In genomic region chr17:81074440-81074839, GRCh38 we compare ENCODE assay signal across 15 cellular contexts. TPM values are rescaled to one million over a fixed set of nuclear protein-coding genes. Genes with fewer than 3 reads are reported as not detected.
DNase-seq lines count a peak whose midpoint lies in the region; ATAC-seq, FAIRE-seq and TF ChIP-seq lines count a peak whose summit lies in the region.
"Had no signal": no experiment of that assay in that cellular context is flagged by ENCODE, and none has a peak within 500 bp of the region (broad histone marks: within the 10 kb centered on the region; RNA-seq: fewer than 3 reads in every experiment).

No MANE protein-coding gene starts in this region.

- peak overlapping the region; percentile 20; the same call in 1 of the 2 replicates for H2AK5ac ChIP-seq in H1 (ENCODE audit: low read depth, low read length)
- no peak overlapping the region for H2AK5ac ChIP-seq in neuronal stem cell (ENCODE audit: low read depth, low read length)

- DNase-seq in WERI-Rb-1: no peak
- no peak for DNase-seq in H1 (ENCODE audit: low read depth in 1 of 2, low spot score in 2 of 2)
- no peak for DNase-seq in neuronal stem cell (ENCODE audit: low spot score)
- DNase-seq in stimulated activated CD4-positive, alpha-beta T cell treated with anti-CD3 and anti-CD28 coated beads, Interleukin-4, amount 100 ng/mL, for 1 hour: no peak
- DNase-seq in GM19238 (ENCODE audit: insufficient read length, low spot score): no peak
- DNase-seq in sciatic nerve (ENCODE audit: low spot score): no peak
- DNase-seq: Caco-2; CD4-positive, alpha-beta T cell; NCI-H1436; NCI-H2029; PC-3; SJCRH30 had no signal

- no peak for TF ChIP-seq RAD21 in H1 (IDR thresholded peaks at IDR 0.05 in 1 of 2, conservative IDR thresholded peaks at IDR 0.05 in 1 of 2; ENCODE audit: low read depth in 2 of 2, low read length in 2 of 2)

- intact Hi-C loops in sciatic nerve (cut with DNase I): no loop called here

- H2BK5ac ChIP-seq in H1 (ENCODE audit: low read depth, low read length): peak overlapping the region; percentile 28; the same call in 1 of the 2 replicates
- no peak overlapping the region for H2BK5ac ChIP-seq in neuronal stem cell (ENCODE audit: low read length)

- POLR2A ChIA-PET in H1 (lab: Charles Lee; ENCODE audit: partially characterized antibody): no interaction called here

- no peak overlapping the region; the same call in 1 of the 2 replicates for H2BK12ac ChIP-seq in H1 (ENCODE audit: low read depth, low read length)
- no peak overlapping the region for H2BK12ac ChIP-seq in neuronal stem cell (ENCODE audit: low read length)

- H4K8ac ChIP-seq in H1 (ENCODE audit: extremely low read depth, insufficient read depth, low read length) (no peak overlapping the region; the same call in 1 of the 2 replicates), neuronal stem cell (ENCODE audit: low read depth, low read length) (peak overlapping the region; percentile 33)

- H3K79me1 ChIP-seq in H1 (ENCODE audit: low read depth, low read length) (peaks cover 9% of the 10 kb centered on the region), neuronal stem cell (ENCODE audit: low read depth, low read length) (peaks cover 2% of the 10 kb centered on the region)

- H2BK120ac ChIP-seq in H1 (replicated peaks; ENCODE audit: low read depth, low read length) (no peak overlapping the region), neuronal stem cell (ENCODE audit: low read depth, low read length) (no peak overlapping the region)

- no peak for FAIRE-seq in H1 (lab: Jason Lieb, UNC)
- FAIRE-seq: G401.6, H54 had no signal

- no peak overlapping the region for H3K14ac ChIP-seq in H1 (ENCODE audit: insufficient read length)
- H3K14ac ChIP-seq in neuronal stem cell (ENCODE audit: low read length): peak overlapping the region; percentile 97

- H2AFZ ChIP-seq in H1 (ENCODE audit: low read length) (no peak overlapping the region), neuronal stem cell (ENCODE audit: low read length) (no peak overlapping the region)

- H3K27ac ChIP-seq in BLaER1 treated with 17β-estradiol and CSF1 and Interleukin-3, amounts not matched to agents 10 nM and 100 nM: 0 out of 22 replicates have a peak overlapping the region, but pooled peaks of 1 of the 11 experiments have one; percentile 31
- H3K27ac ChIP-seq in WERI-Rb-1: peak overlapping the region; percentile 98
- no peak overlapping the region for H3K27ac ChIP-seq in H1 (ENCODE audit: low read depth, low read length)
- no peak overlapping the region for H3K27ac ChIP-seq in neuronal stem cell (replicated peaks; ENCODE audit: low read length)
- H3K27ac ChIP-seq: SJCRH30 had no signal

- no peak for ATAC-seq in sciatic nerve
- ATAC-seq: PC-3 had no signal

- H4K5ac ChIP-seq in H1 (ENCODE audit: insufficient read length, low read depth, low read length): no peak overlapping the region

- WGBS in H1 (ENCODE audit: extremely low coverage in 1 of 2, insufficient coverage in 1 of 2, insufficient read length in 1 of 2, insufficient replicate concordance in 2 of 2, low coverage in 1 of 2, low lambda C conversion rate in 2 of 2, missing lambda C conversion rate in 1 of 2), 2 experiments: 94% methylated on average over 24 of the region's 24 CpGs; no CpG with 5 or more reads in 1 of the 2 experiments
- WGBS in neuronal stem cell (ENCODE audit: extremely low coverage in 2 of 2, insufficient read length in 2 of 2, insufficient replicate concordance in 1 of 2), 2 donors: no CpG with 5 or more reads among the region's 24 CpGs

- TF ChIP-seq EP300 in H1 (IDR thresholded peaks at IDR 0.05; ENCODE audit: borderline replicate concordance in 1 of 2, low read depth in 2 of 2, low read length in 2 of 2): no peak

- TF ChIP-seq CTCF in WERI-Rb-1 (IDR thresholded peaks at IDR 0.05; ENCODE audit: low read depth, low read length): no peak
- no peak for TF ChIP-seq CTCF in H1 (IDR thresholded peaks at IDR 0.05; ENCODE audit: control extremely low read depth in 1 of 3, insufficient read depth in 1 of 3, low read depth in 1 of 3, low read length in 3 of 3)

- H3K4me1 ChIP-seq in BLaER1 treated with 17β-estradiol and CSF1 and Interleukin-3, amounts not matched to agents 10 nM and 100 nM: peaks cover 9 to 56% (median 47%) of the 10 kb centered on the region in 10 experiments
- H3K4me1 ChIP-seq in H1 (replicated peaks in 1 of 4; ENCODE audit: control insufficient read depth in 3 of 4, insufficient read depth in 4 of 4, low read length in 3 of 4): peaks cover 0 to 10% (median 3%) of the 10 kb centered on the region in 4 experiments; a peak in 3 of 7 replicates
- H3K4me1 ChIP-seq in neuronal stem cell (ENCODE audit: control insufficient read depth in 2 of 2, insufficient read depth in 1 of 2, low read depth in 1 of 2, low read length in 2 of 2): peaks cover 14 to 16% of the 10 kb centered on the region in 2 donors

- no peaks in the 10 kb centered on the region for H3K79me2 ChIP-seq in H1 (ENCODE audit: control insufficient read depth in 1 of 2, insufficient read depth in 2 of 2, low read length in 2 of 2)

- no peaks in the 10 kb centered on the region for H3K23me2 ChIP-seq in H1 (ENCODE audit: low read depth, low read length)

- H3K18ac ChIP-seq in H1 (ENCODE audit: extremely low read depth, low read length) (no peak overlapping the region), neuronal stem cell (ENCODE audit: low read length) (no peak overlapping the region)

- no peak overlapping the region for H3K56ac ChIP-seq in H1 (replicated peaks; ENCODE audit: insufficient read length, low read depth, low read length)

- peak overlapping the region in 10 of 11 experiments; percentile 13 to 82 (median 72); a peak in 19 of 22 replicates for H3K4me2 ChIP-seq in BLaER1 treated with 17β-estradiol and CSF1 and Interleukin-3, amounts not matched to agents 10 nM and 100 nM
- no peak overlapping the region for H3K4me2 ChIP-seq in H1 (ENCODE audit: insufficient read depth in 1 of 2, low read depth in 2 of 2, low read length in 2 of 2)
- H3K4me2 ChIP-seq in neuronal stem cell (ENCODE audit: insufficient read depth, low read length, poor library complexity, severe bottlenecking): no peak overlapping the region

- no peak overlapping the region for H2BK20ac ChIP-seq in H1 (ENCODE audit: low read length)

- H3K9ac ChIP-seq in BLaER1 treated with 17β-estradiol and CSF1 and Interleukin-3, amounts not matched to agents 10 nM and 100 nM: no peak overlapping the region
- H3K9ac ChIP-seq in H1 (replicated peaks in 1 of 4; ENCODE audit: extremely low read depth in 1 of 4, low read depth in 3 of 4, low read length in 3 of 4): 0 out of 7 replicates have a peak overlapping the region, but pooled peaks of 1 of the 4 experiments have one; percentile 2
- H3K9ac ChIP-seq in neuronal stem cell (ENCODE audit: low read depth, low read length, poor library complexity): peak overlapping the region; percentile 37

- no peak for TF ChIP-seq POLR2A in H1 (IDR thresholded peaks at IDR 0.05; ENCODE audit: control extremely low read depth in 1 of 2, low read depth in 2 of 2, low read length in 2 of 2)

- H3K27me3 ChIP-seq in BLaER1 treated with 17β-estradiol and CSF1 and Interleukin-3, amounts not matched to agents 10 nM and 100 nM: peaks cover 93 to 100% (median 99%) of the 10 kb centered on the region in 11 experiments
- H3K27me3 ChIP-seq in WERI-Rb-1 (ENCODE audit: insufficient read depth, low read depth, severe bottlenecking) (no peaks in the 10 kb centered on the region), H1 (replicated peaks in 1 of 4; ENCODE audit: control insufficient read depth in 3 of 4, extremely low read depth in 1 of 4, insufficient read depth in 3 of 4, low read length in 3 of 4) (no peaks in the 10 kb centered on the region), neuronal stem cell (ENCODE audit: control insufficient read depth in 3 of 3, insufficient read depth in 3 of 3, low read depth in 1 of 3, low read length in 3 of 3) (no peaks in the 10 kb centered on the region)
- H3K27me3 ChIP-seq: SJCRH30 had no signal

- peak overlapping the region; percentile 53 for H3K4ac ChIP-seq in H1 (replicated peaks; ENCODE audit: insufficient read length, low read depth, low read length)
- H3K4ac ChIP-seq in neuronal stem cell (ENCODE audit: low read length): no peak overlapping the region

- no peak overlapping the region for H3K23ac ChIP-seq in H1 (ENCODE audit: insufficient read length)
- peak overlapping the region; percentile 67 for H3K23ac ChIP-seq in neuronal stem cell (ENCODE audit: low read depth, low read length, poor library complexity)

- H3K9me3 ChIP-seq in BLaER1 treated with 17β-estradiol and CSF1 and Interleukin-3, amounts not matched to agents 10 nM and 100 nM (replicated peaks in 1 of 11): no peaks in the 10 kb centered on the region
- H3K9me3 ChIP-seq in WERI-Rb-1 (ENCODE audit: severe bottlenecking): no peaks in the 10 kb centered on the region
- H3K9me3 ChIP-seq in H1 (ENCODE audit: insufficient read depth in 2 of 2, low read depth in 1 of 2, low read length in 1 of 2): no peaks in the 10 kb centered on the region
- peaks cover 0 to 2% of the 10 kb centered on the region in 2 donors for H3K9me3 ChIP-seq in neuronal stem cell (replicated peaks in 1 of 2; ENCODE audit: control insufficient read depth in 2 of 2, insufficient read depth in 1 of 2, low read depth in 1 of 2, low read length in 2 of 2)
- H3K9me3 ChIP-seq: Caco-2, SJCRH30 had no signal

- peaks cover 0 to 64% (median 24%) of the 10 kb centered on the region in 11 experiments; a peak in 17 of 22 replicates for H4K20me1 ChIP-seq in BLaER1 treated with 17β-estradiol and CSF1 and Interleukin-3, amounts not matched to agents 10 nM and 100 nM
- peaks cover 0 to 9% of the 10 kb centered on the region in 2 experiments for H4K20me1 ChIP-seq in H1 (replicated peaks in 1 of 2; ENCODE audit: control insufficient read depth in 1 of 2, insufficient read depth in 2 of 2, low read length in 2 of 2)

- H4K91ac ChIP-seq in H1 (replicated peaks; ENCODE audit: insufficient read length, low read length): peak overlapping the region; percentile 58
- no peak overlapping the region for H4K91ac ChIP-seq in neuronal stem cell (ENCODE audit: low read depth, low read length, poor library complexity)

- CTCF ChIA-PET in H1 (lab: Charles Lee; ENCODE audit: partially characterized antibody): no interaction called here

- no peaks in the 10 kb centered on the region for H3K36me3 ChIP-seq in BLaER1 treated with 17β-estradiol and CSF1 and Interleukin-3, amounts not matched to agents 10 nM and 100 nM
- peaks cover 48% of the 10 kb centered on the region for H3K36me3 ChIP-seq in WERI-Rb-1
- H3K36me3 ChIP-seq in H1 (ENCODE audit: control insufficient read depth in 2 of 4, insufficient read depth in 4 of 4, low read length in 3 of 4): no peaks in the 10 kb centered on the region; a peak in 1 of 8 replicates
- H3K36me3 ChIP-seq in neuronal stem cell (replicated peaks in 1 of 2; ENCODE audit: control insufficient read depth in 2 of 2, insufficient read depth in 2 of 2, low read length in 2 of 2): peaks cover 14 to 32% of the 10 kb centered on the region in 2 donors
- H3K36me3 ChIP-seq: SJCRH30 had no signal

- H2BK15ac ChIP-seq in H1 (ENCODE audit: low read length): no peak overlapping the region
- no peak overlapping the region for H2BK15ac ChIP-seq in neuronal stem cell (ENCODE audit: low read length)

- H3K4me3 ChIP-seq in BLaER1 treated with 17β-estradiol and CSF1 and Interleukin-3, amounts not matched to agents 10 nM and 100 nM: no peak overlapping the region
- no peak overlapping the region for H3K4me3 ChIP-seq in WERI-Rb-1 (ENCODE audit: low read depth, low read length)
- no peak overlapping the region for H3K4me3 ChIP-seq in H1 (ENCODE audit: extremely low read depth in 1 of 4, insufficient read depth in 2 of 4, low read depth in 3 of 4, low read length in 4 of 4)
- peak overlapping the region in 1 of 2 donors; percentile 31 for H3K4me3 ChIP-seq in neuronal stem cell (ENCODE audit: low read length in 2 of 2)
- H3K4me3 ChIP-seq: SJCRH30 had no signal

RNA-seq across cellular contexts. Expression of gene BAIAP2, which starts 39.5 kb away (rescaled TPM):
- 18.4 and 22.8 TPM in 2 replicates for total RNA-seq in H1 (2021; fragmentation: NEBNext Ultra II Directional; extraction: Animal tissue kit (Norgen Biotek cat#: 25700))
- 10.0 and 19.8 TPM in 2 replicates for polyA plus RNA-seq in H1 (2011; rRNA removed)
- polyA plus RNA-seq in H1 (2011; cell fraction: cytosol; rRNA removed): 8.2 TPM
- 25.9 TPM for polyA plus RNA-seq in H1 (2011; cell fraction: nucleus; rRNA removed)
- 12.1 to 15.1 TPM (median 14.9 TPM) in 4 replicates for polyA plus RNA-seq in H1 (2012, experiment 1 of 2)
- 15.4 TPM for polyA plus RNA-seq in H1 (2012, experiment 2 of 2)
- 12.5 TPM for polyA plus RNA-seq in H1 (2013, experiment 1 of 2)
- polyA plus RNA-seq in H1 (2013, experiment 2 of 2): 11.0 TPM
- polyA minus RNA-seq in H1 (2011; rRNA and poly(A)+ RNA removed): 9.6 and 11.6 TPM in 2 replicates
- 15.8 TPM for polyA minus RNA-seq in H1 (2011; cell fraction: cytosol; rRNA and poly(A)+ RNA removed)
- 25.5 TPM for polyA minus RNA-seq in H1 (2011; cell fraction: nucleus; rRNA and poly(A)+ RNA removed)
- 30.9 TPM for polyA plus RNA-seq in neuronal stem cell (2013, experiment 1 of 2)
- polyA plus RNA-seq in neuronal stem cell (2013, experiment 2 of 2): 31.6 TPM
- total RNA-seq in sciatic nerve: 50.9 TPM

Comparison
In these comparisons a context has a peak if more than half of its experiments do, and no peak if none do; other contexts are left out.
1. H3K4me2 ChIP-seq: peak in BLaER1 treated with 17β-estradiol and CSF1 and Interleukin-3, amounts not matched to agents 10 nM and 100 nM (10 of 11); none in H1 (0 of 2) and neuronal stem cell (single experiment).